16 cellular contexts compared by ENCODE assay signal in the genomic region with DNA sequence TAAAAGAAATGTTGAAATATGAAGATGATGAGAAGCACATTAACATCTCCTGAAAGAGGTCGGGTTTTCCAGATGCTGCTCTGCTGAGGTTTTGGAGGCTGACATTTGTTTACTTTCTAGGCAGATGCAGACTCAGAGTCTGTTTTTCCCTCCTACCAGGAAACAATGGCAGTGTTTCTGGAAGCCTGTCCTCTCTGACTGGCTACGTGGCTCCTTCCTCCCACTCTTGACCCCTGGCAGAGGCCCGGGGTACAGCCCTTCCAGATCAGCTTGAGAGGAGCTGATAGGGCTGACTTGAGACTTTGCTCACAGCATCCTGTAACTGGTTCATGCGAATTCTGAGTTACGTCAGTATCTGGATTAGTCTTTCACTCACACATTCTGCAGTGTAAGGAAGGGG. TPM values are rescaled to one million over a fixed set of nuclear protein-coding genes. Genes with fewer than 3 reads are reported as not detected.
DNase-seq lines count a peak whose midpoint lies in the region; ATAC-seq and TF ChIP-seq lines count a peak whose summit lies in the region.
"Had no signal": no experiment of that assay in that cellular context is flagged by ENCODE, and none has a peak within 500 bp of the region (broad histone marks: within the 10 kb centered on the region; RNA-seq: fewer than 3 reads in every experiment).

No MANE protein-coding gene starts in this region.

- H3K27ac ChIP-seq in breast epithelium (peak overlapping the region; percentile 62 to 90), mammary epithelial cell (ENCODE audit: insufficient read depth, low read depth, low read length) (no peak overlapping the region), stomach smooth muscle (ENCODE audit: low read length) (peak overlapping the region; percentile 53), SJCRH30 (no peak overlapping the region)

- CTCF ChIA-PET in mammary epithelial cell (lab: Charles Lee; ENCODE audit: low non-redundant PET): no interaction called here

- H3K9me3 ChIP-seq in breast epithelium (no peaks in the 10 kb centered on the region), mammary epithelial cell (replicated peaks; ENCODE audit: insufficient read depth, low read length) (no peaks in the 10 kb centered on the region), stomach smooth muscle (ENCODE audit: control insufficient read depth in 2 of 2, low read length in 2 of 2) (no peaks in the 10 kb centered on the region), SJCRH30 (replicated peaks) (no peaks in the 10 kb centered on the region)

- dilution Hi-C loops in mammary epithelial cell (cut with HindIII; ENCODE audit: low sequenced_read_pairs): no loop called here

- no peaks in the 10 kb centered on the region for H3K79me2 ChIP-seq in mammary epithelial cell (ENCODE audit: insufficient read depth, low read length)

- BruUV-seq in mammary epithelial cell (replicated peaks; lab: Mats Ljungman, UMichigan): no TSS peak

- TF ChIP-seq POLR2A in breast epithelium (IDR thresholded peaks at IDR 0.05): no peak

- H3K4me2 ChIP-seq in mammary epithelial cell (ENCODE audit: insufficient read depth, low read depth, low read length): no peak overlapping the region

- H4K20me1 ChIP-seq in mammary epithelial cell (ENCODE audit: insufficient read depth, low read length): no peaks in the 10 kb centered on the region

- H3K27me3 ChIP-seq in breast epithelium (no peaks in the 10 kb centered on the region), mammary epithelial cell (ENCODE audit: insufficient read depth, low read length) (no peaks in the 10 kb centered on the region), stomach smooth muscle (ENCODE audit: control insufficient read depth in 1 of 2, insufficient read depth in 2 of 2, low read length in 2 of 2) (peaks cover 0 to 2% of the 10 kb centered on the region in 2 donors), SJCRH30 (no peaks in the 10 kb centered on the region)

- 70% methylated on average over 5 of the region's 5 CpGs for WGBS in mammary epithelial cell (ENCODE audit: low coverage, missing lambda C conversion rate)

- H3K4me1 ChIP-seq in breast epithelium: no peaks in the 10 kb centered on the region
- H3K4me1 ChIP-seq in mammary epithelial cell (ENCODE audit: insufficient read depth, low read length): no peaks in the 10 kb centered on the region
- peaks cover 8% of the 10 kb centered on the region for H3K4me1 ChIP-seq in stomach smooth muscle (ENCODE audit: control insufficient read depth, insufficient read depth, low read length)
- H3K4me1 ChIP-seq in SJCRH30: no peaks in the 10 kb centered on the region

- no peak overlapping the region for H3K9ac ChIP-seq in mammary epithelial cell (ENCODE audit: insufficient read depth, low read length)
- H3K9ac ChIP-seq in stomach smooth muscle (ENCODE audit: low read length in 2 of 2): peak overlapping the region in 1 of 2 donors; percentile 23

- no peaks in the 10 kb centered on the region for H3K36me3 ChIP-seq in breast epithelium
- no peaks in the 10 kb centered on the region for H3K36me3 ChIP-seq in mammary epithelial cell (ENCODE audit: insufficient read depth, low read length)
- no peaks in the 10 kb centered on the region for H3K36me3 ChIP-seq in stomach smooth muscle (ENCODE audit: control insufficient read depth in 2 of 2, insufficient read depth in 2 of 2, low read length in 2 of 2)
- no peaks in the 10 kb centered on the region for H3K36me3 ChIP-seq in SJCRH30

- no peak for TF ChIP-seq CTCF in breast epithelium (IDR thresholded peaks at IDR 0.05)
- no peak for TF ChIP-seq CTCF in mammary epithelial cell (conservative IDR thresholded peaks at IDR 0.05 in 1 of 2, IDR thresholded peaks at IDR 0.05 in 1 of 2; ENCODE audit: extremely low read depth in 1 of 2, insufficient read depth in 1 of 2, low read depth in 1 of 2, low read length in 2 of 2)
- no peak for TF ChIP-seq CTCF in choroid plexus epithelial cell (conservative IDR thresholded peaks at IDR 0.05; ENCODE audit: low read depth, low read length)

- intact Hi-C loops in breast epithelium (cut with DNase I; ENCODE audit: low total_unique reads): no loop called here
- intact Hi-C loops in mammary epithelial cell (cut with micrococcal nuclease): no loop called here

- no peak overlapping the region for H3K4me3 ChIP-seq in breast epithelium
- no peak overlapping the region for H3K4me3 ChIP-seq in mammary epithelial cell (replicated peaks in 1 of 3; ENCODE audit: insufficient read depth in 1 of 3, low read depth in 2 of 3, low read length in 3 of 3)
- H3K4me3 ChIP-seq in choroid plexus epithelial cell (ENCODE audit: low read depth, low read length): no peak overlapping the region
- no peak overlapping the region for H3K4me3 ChIP-seq in stomach smooth muscle (ENCODE audit: low read length in 2 of 2)
- H3K4me3 ChIP-seq in SJCRH30: no peak overlapping the region

- ATAC-seq in left lobe of liver: peak; percentile 57
- ATAC-seq in GM21825 (IDR thresholded peaks at IDR 0.05; ENCODE audit: unreplicated experiment): no peak
- no peak for ATAC-seq in GM21723 (IDR thresholded peaks at IDR 0.05; ENCODE audit: unreplicated experiment)
- ATAC-seq: PC-3 had no signal

- H2AFZ ChIP-seq in mammary epithelial cell (ENCODE audit: low read depth, low read length): no peak overlapping the region

- DNase-seq in breast epithelium (ENCODE audit: low spot score in 2 of 2) (no peak), mammary epithelial cell (no peak), choroid plexus epithelial cell (ENCODE audit: low read depth) (peak; percentile 14), left lobe of liver (ENCODE audit: low spot score) (no peak), SJCRH30 (no peak)
- DNase-seq: activated gamma-delta T cell treated with Interleukin-2 at 50 U/mL for 16 hours, NCI-H1436 treated with DMSO at 0.1 percent for 48 hours, NCI-H524, PC-3, trophoblast cell had no signal

- in situ Hi-C loops in mammary epithelial cell (cut with MboI; ENCODE audit: low sequenced_read_pairs in 2 of 2): no loop called here

RNA-seq across cellular contexts. Expression of a gene that starts 41.1 kb away (rescaled TPM):
- total RNA-seq in breast epithelium (10 to 100 TPM; 15.1 to 35.7 (median 25.9) TPM), mammary epithelial cell (1 to 10 TPM; 1.8 to 2.2 TPM), left lobe of liver (8.4 TPM)
- polyA plus RNA-seq in mammary epithelial cell: 2.6 TPM
- 1.3 TPM for polyA minus RNA-seq in mammary epithelial cell
- total RNA-seq in SJCRH30 (2014; rRNA removed; shearing (Covaris generic)): not detected in 2 replicates

RNA-seq across cellular contexts. Expression of a gene that starts 43.7 kb away (rescaled TPM):
- total RNA-seq in breast epithelium: 1 to 10 TPM in 1 of 3 donors, under 1 TPM in 2; 0.33 to 1.3 (median 0.88) TPM
- not detected for total RNA-seq in mammary epithelial cell
- not detected for polyA plus RNA-seq in mammary epithelial cell
- polyA minus RNA-seq in mammary epithelial cell: not detected
- total RNA-seq in left lobe of liver: 1.3 TPM
- not detected in 2 replicates for total RNA-seq in SJCRH30 (2014; rRNA removed; shearing (Covaris generic))
- total RNA-seq: endothelial cell of umbilical vein, LHCN-M2, lung microvascular endothelial cell, PC-3 had no signal
- polyA plus RNA-seq: endothelial cell of umbilical vein had no signal

Comparison
In these comparisons a context has a peak if more than half of its experiments do, and no peak if none do; other contexts are left out.
1. H3K27ac ChIP-seq: peak in breast epithelium (2 of 2) and stomach smooth muscle (single experiment); none in mammary epithelial cell (single experiment) and SJCRH30 (single experiment).